Comparison of ENCODE assay signal across 23 cellular contexts in the genomic region with DNA sequence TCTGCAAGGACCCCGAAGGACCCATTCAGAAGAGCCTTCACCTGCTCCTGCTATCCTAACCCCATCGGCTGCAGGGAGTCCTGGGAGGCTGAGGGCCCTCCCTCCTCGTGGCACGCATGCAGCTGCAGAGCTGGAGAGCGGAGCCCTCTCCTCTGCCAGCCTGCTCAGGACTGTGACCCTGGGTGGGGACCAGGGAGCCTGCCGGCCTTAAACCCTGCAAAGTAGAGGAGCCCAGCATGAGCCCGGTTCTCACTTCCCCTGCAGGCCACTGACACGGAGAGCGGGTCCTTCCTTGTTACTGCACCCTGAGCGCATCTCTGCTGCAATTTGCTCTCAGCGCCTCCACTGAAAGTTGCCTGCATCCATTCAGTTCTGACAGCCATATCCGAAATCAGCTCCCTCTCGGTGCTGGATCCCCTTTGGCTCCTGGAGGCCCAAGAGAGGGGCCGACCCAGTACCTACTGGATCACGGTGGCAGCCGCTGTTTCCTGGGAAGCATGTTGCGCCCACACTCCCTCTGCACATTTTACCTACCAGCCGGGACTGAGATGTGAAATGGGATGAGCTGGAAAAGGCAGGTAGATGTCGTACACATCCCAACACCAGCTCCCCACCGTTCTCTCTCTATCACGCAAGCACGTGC.
"Had no signal": no experiment of that assay in that cellular context is flagged by ENCODE, and none has a peak within 500 bp of the region (broad histone marks: within the 10 kb centered on the region; RNA-seq: fewer than 3 reads in every experiment).

No MANE protein-coding gene starts in this region.

- H3K9me3 ChIP-seq: esophagus muscularis mucosa, gastrocnemius medialis, spleen, tibial artery, upper lobe of right lung had no signal

- H3K4me3 Mint-ChIP-seq: immature natural killer cell; naive B cell; nephron; stimulated activated memory B cell treated with anti-CD40 and anti-IgM and Interleukin-4, amounts not matched to agents 10 μg/mL and 1 μg/mL and 100 μg/mL, for 72 hours; stimulated activated naive CD8-positive, alpha-beta T cell treated with anti-CD3 and anti-CD28 coated beads, Interleukin-15, Interleukin-2, amounts not matched to agents 100 ng/mL and 50 ng/mL, for 24 hours had no signal

- H3K4me3 ChIP-seq: dorsolateral prefrontal cortex, esophagus muscularis mucosa, gastrocnemius medialis, lung, spleen, tibial artery, upper lobe of right lung had no signal

- H3K27ac ChIP-seq: dorsolateral prefrontal cortex, epithelial cell of prostate, esophagus muscularis mucosa, gastrocnemius medialis, spleen, tibial artery, upper lobe of right lung had no signal

- H3K27ac Mint-ChIP-seq: immature natural killer cell; naive B cell; nephron; stimulated activated memory B cell treated with anti-CD40 and anti-IgM and Interleukin-4, amounts not matched to agents 10 μg/mL and 1 μg/mL and 100 μg/mL, for 72 hours; stimulated activated naive CD8-positive, alpha-beta T cell treated with anti-CD3 and anti-CD28 coated beads, Interleukin-15, Interleukin-2, amounts not matched to agents 100 ng/mL and 50 ng/mL, for 24 hours had no signal

- H3K9me3 Mint-ChIP-seq: nephron; stimulated activated memory B cell treated with anti-CD40 and anti-IgM and Interleukin-4, amounts not matched to agents 10 μg/mL and 1 μg/mL and 100 μg/mL, for 72 hours; stimulated activated naive CD8-positive, alpha-beta T cell treated with anti-CD3 and anti-CD28 coated beads, Interleukin-15, Interleukin-2, amounts not matched to agents 100 ng/mL and 50 ng/mL, for 24 hours had no signal

- ATAC-seq: gastrocnemius medialis; left cardiac atrium; left ventricle myocardium superior; sciatic nerve; stimulated activated memory B cell treated with anti-CD40 and anti-IgM and Interleukin-4, amounts not matched to agents 10 μg/mL and 1 μg/mL and 100 μg/mL, for 72 hours; upper lobe of right lung had no signal

- DNase-seq: cortex of kidney; effector memory CD4-positive, alpha-beta T cell; gastrocnemius medialis; immature natural killer cell; kidney; left cardiac atrium; left ventricle myocardium superior; mesenchymal stem cell; naive B cell; spleen; stimulated activated CD4-positive, alpha-beta T cell treated with anti-CD3 and anti-CD28 coated beads, Interleukin-15, amount 100 ng/mL, for 24 hours; stimulated activated CD4-positive, alpha-beta T cell treated with anti-CD3 and anti-CD28 coated beads, Interleukin-1b, Interleukin-23, amount 100 ng/mL, for 48 hours; stimulated activated CD4-positive, alpha-beta T cell treated with anti-CD3 and anti-CD28 coated beads, Interleukin-4, amount 100 ng/mL, for 24 hours; upper lobe of right lung had no signal

- H3K27me3 ChIP-seq: dorsolateral prefrontal cortex, gastrocnemius medialis had no signal

- H3K36me3 ChIP-seq: esophagus muscularis mucosa, gastrocnemius medialis, spleen, tibial artery, upper lobe of right lung had no signal

- H3K36me3 Mint-ChIP-seq: immature natural killer cell; naive B cell; stimulated activated memory B cell treated with anti-CD40 and anti-IgM and Interleukin-4, amounts not matched to agents 10 μg/mL and 1 μg/mL and 100 μg/mL, for 72 hours had no signal

- H3K4me1 Mint-ChIP-seq: immature natural killer cell; naive B cell; stimulated activated memory B cell treated with anti-CD40 and anti-IgM and Interleukin-4, amounts not matched to agents 10 μg/mL and 1 μg/mL and 100 μg/mL, for 72 hours had no signal

- H3K4me1 ChIP-seq: gastrocnemius medialis, spleen, tibial artery, upper lobe of right lung had no signal
